8 cellular contexts compared by ENCODE assay signal in genomic region chr5:170791325-170791954, GRCh38.
DNase-seq lines count a peak whose midpoint lies in the region; ATAC-seq, FAIRE-seq and TF ChIP-seq lines count a peak whose summit lies in the region.

No MANE protein-coding gene starts in this region.

- ATAC-seq in GM18861 (IDR thresholded peaks at IDR 0.05; ENCODE audit: unreplicated experiment) = peak; percentile 72

- H3K36me3 Mint-ChIP-seq in nephron progenitor cell (ENCODE audit: low read depth) = no peaks in the 10 kb centered on the region

- no peak overlapping the region for H3K27ac Mint-ChIP-seq in nephron progenitor cell

- no peak for FAIRE-seq in RCC 7860 (lab: Jason Lieb, UNC)

- H3K9me3 Mint-ChIP-seq in nephron progenitor cell = no peaks in the 10 kb centered on the region

- H3K4me1 Mint-ChIP-seq in nephron progenitor cell = no peaks in the 10 kb centered on the region

- DNase-seq in C1 segment of cervical spinal cord (lab: John Stamatoyannopoulos, UW) (peak in 11 of 14 donors; percentile 17 to 54 (median 34)), LoVo (ENCODE audit: low spot score) (peak; percentile 67), SKM-1 treated with dmso at 0.1 percent for 144 hours (lab: John Stamatoyannopoulos, UW; ENCODE audit: unreplicated experiment) (peak; percentile 27), fibroblast of mammary gland (ENCODE audit: low read depth) (peak; percentile 58), nephron progenitor cell (peak; percentile 68), RCC 7860 (ENCODE audit: low spot score) (no peak)
- no peak for DNase-seq in activated effector memory CD4-positive, alpha-beta T cell treated with anti-CD3 and anti-CD28 coated beads, Interleukin-2, amount 50 U/mL, for 16 hours

- H3K4me3 ChIP-seq in fibroblast of mammary gland (ENCODE audit: control insufficient read depth, low read depth, low read length) = no peak overlapping the region

- H3K27me3 Mint-ChIP-seq in nephron progenitor cell (ENCODE audit: low read depth, poor library complexity) = peaks cover 16% of the 10 kb centered on the region

- peak; percentile 47 for TF ChIP-seq CTCF in fibroblast of mammary gland (conservative IDR thresholded peaks at IDR 0.05; ENCODE audit: control insufficient read depth, insufficient read depth, low read depth, low read length)
- peak; percentile 58 for TF ChIP-seq CTCF in nephron progenitor cell (IDR thresholded peaks at IDR 0.05)

- H3K4me3 Mint-ChIP-seq in nephron progenitor cell = no peak overlapping the region

Comparison
In these comparisons a context has a peak if more than half of its experiments do, and no peak if none do; other contexts are left out.
1. DNase-seq: peak in C1 segment of cervical spinal cord (11 of 14), LoVo (single experiment), SKM-1 treated with dmso at 0.1 percent for 144 hours (single experiment), fibroblast of mammary gland (single experiment) and nephron progenitor cell (single experiment); none in activated effector memory CD4-positive, alpha-beta T cell treated with anti-CD3 and anti-CD28 coated beads, Interleukin-2, amount 50 U/mL, for 16 hours (single experiment) and RCC 7860 (single experiment).